Comparison of ENCODE assay signal across 25 cellular contexts in genomic region chr9:91991621-91992435, GRCh38. TPM values are rescaled to one million over a fixed set of nuclear protein-coding genes. Genes with fewer than 3 reads are reported as not detected.
A peak's percentile ranks its signal among the peaks of the same experiment; 100 is the strongest.
DNase-seq lines count a peak whose midpoint lies in the region; TF ChIP-seq lines count a peak whose summit lies in the region.
"Had no signal": no experiment of that assay in that cellular context is flagged by ENCODE, and none has a peak within 500 bp of the region (broad histone marks: within the 10 kb centered on the region; RNA-seq: fewer than 3 reads in every experiment).

No MANE protein-coding gene starts in this region.

- DNase-seq in GM23248 (peak; percentile 60), esophagus muscularis mucosa (ENCODE audit: extremely low spot score) (peak; percentile 50), mesothelial cell of epicardium (ENCODE audit: low spot score in 2 of 2, unreplicated experiment in 2 of 2) (no peak), NCI-H446 (lab: John Stamatoyannopoulos, UW) (no peak), DMS 273 treated with DMSO at 0.1 percent for 48 hours (lab: John Stamatoyannopoulos, UW) (no peak), RWPE1 (ENCODE audit: low spot score) (no peak), DMS53 treated with DMSO at 0.1 percent for 48 hours (lab: John Stamatoyannopoulos, UW; ENCODE audit: unreplicated experiment) (no peak)
- DNase-seq: activated CD4-positive, alpha-beta T cell treated with anti-CD3 and anti-CD28 coated beads, Interleukin-2, amount 50 U/mL, for 4 hours; activated gamma-delta T cell; amniotic stem cell; caudate nucleus; H7; head of caudate nucleus; KBM-7; NCI-H1694 treated with DMSO at 0.1 percent for 48 hours; NCI-H748 treated with DMSO at 0.1 percent for 48 hours; OCI-M1; SIG-M5; stimulated activated CD4-positive, alpha-beta T cell treated with anti-CD3 and anti-CD28 coated beads, Interleukin-12 subunit alpha, Interleukin-12 subunit beta, amount 100 ng/mL, for 4 hours; stomach; WERI-Rb-1 had no signal

- no peaks in the 10 kb centered on the region for H3K9me2 ChIP-seq in GM23248 (ENCODE audit: insufficient read depth)

- no peaks in the 10 kb centered on the region for H3K36me3 Mint-ChIP-seq in mesothelial cell of epicardium

- peak overlapping the region; percentile 37 for H3K27ac Mint-ChIP-seq in mesothelial cell of epicardium
- H3K27ac Mint-ChIP-seq: T-helper 1 cell treated with Interleukin-12 subunit alpha and Interleukin-12 subunit beta and Interleukin-4 antibody, amounts not matched to agents 30 μg/mL and 1 μg/mL, for 36 hours had no signal

- peaks cover 7% of the 10 kb centered on the region for H3K4me1 Mint-ChIP-seq in mesothelial cell of epicardium

- no peak overlapping the region for H3K4me3 Mint-ChIP-seq in mesothelial cell of epicardium
- H3K4me3 Mint-ChIP-seq: T-helper 1 cell treated with Interleukin-12 subunit alpha and Interleukin-12 subunit beta and Interleukin-4 antibody, amounts not matched to agents 30 μg/mL and 1 μg/mL, for 36 hours had no signal

- H2AFZ ChIP-seq in ACC112 (ENCODE audit: low read length, unreplicated experiment): peak overlapping the region; percentile 99
- H2AFZ ChIP-seq in GM23248: peak overlapping the region; percentile 93

- TF ChIP-seq CTCF in esophagus muscularis mucosa (IDR thresholded peaks at IDR 0.05) (no peak), mesothelial cell of epicardium (IDR thresholded peaks at IDR 0.05; ENCODE audit: unreplicated experiment) (no peak), RWPE1 (conservative IDR thresholded peaks at IDR 0.05; ENCODE audit: low read depth) (no peak)

- H3K9ac ChIP-seq in GM23248: peak overlapping the region; percentile 66

- H3K27me3 Mint-ChIP-seq in mesothelial cell of epicardium (ENCODE audit: low read depth): peaks cover 3% of the 10 kb centered on the region

- H3K9me3 ChIP-seq in GM23248 (ENCODE audit: low read depth): no peaks in the 10 kb centered on the region
- no peaks in the 10 kb centered on the region for H3K9me3 ChIP-seq in esophagus muscularis mucosa
- H3K9me3 ChIP-seq: stomach had no signal

- H3K4me2 ChIP-seq in GM23248 (ENCODE audit: unreplicated experiment): peak overlapping the region; percentile 88

- 4% methylated on average over 24 of the region's 24 CpGs for WGBS in GM23248 (ENCODE audit: low coverage in 1 of 2, low lambda C conversion rate in 2 of 2, missing lambda C conversion rate in 2 of 2), 2 experiments
- 60% methylated on average over 24 of the region's 24 CpGs for WGBS in esophagus muscularis mucosa

- H4K20me1 ChIP-seq in GM23248 (ENCODE audit: insufficient read depth): no peaks in the 10 kb centered on the region

- peaks cover 47% of the 10 kb centered on the region for H3K27me3 ChIP-seq in ACC112 (ENCODE audit: insufficient read depth, low read length)
- H3K27me3 ChIP-seq in GM23248 (replicated peaks; ENCODE audit: insufficient read depth): no peaks in the 10 kb centered on the region
- peaks cover 0 to 20% (median 0%) of the 10 kb centered on the region in 4 donors for H3K27me3 ChIP-seq in esophagus muscularis mucosa

- H3K36me3 ChIP-seq in ACC112 (ENCODE audit: insufficient read depth, low read length) (no peaks in the 10 kb centered on the region), GM23248 (ENCODE audit: low read depth) (no peaks in the 10 kb centered on the region), esophagus muscularis mucosa (no peaks in the 10 kb centered on the region)
- H3K36me3 ChIP-seq: stomach, WERI-Rb-1 had no signal

- POLR2A ChIA-PET in RWPE1 (lab: Yijun Ruan, JAX; ENCODE audit: low non-redundant PET): no interaction called here

- intact Hi-C loops in esophagus muscularis mucosa (cut with DNase I): no loop called here

- in situ Hi-C loops in GM23248 (cut with MboI): no loop called here

- H3K79me2 ChIP-seq in ACC112 (ENCODE audit: control insufficient read depth, insufficient read depth, low read length, unreplicated experiment): no peaks in the 10 kb centered on the region
- no peaks in the 10 kb centered on the region for H3K79me2 ChIP-seq in GM23248 (ENCODE audit: insufficient read depth)

- CTCF ChIA-PET in RWPE1 (lab: Yijun Ruan, JAX): interaction anchor here (0.8 kb wide), 1 partner anchor 10 kb away, joined by 3 read pairs; no protein-coding TSS in a partner anchor

- TF ChIP-seq EP300 in esophagus muscularis mucosa (IDR thresholded peaks at IDR 0.05): no peak

- peaks cover 15% of the 10 kb centered on the region; the same call in 1 of the 2 replicates for H3F3A ChIP-seq in GM23248 (ENCODE audit: insufficient read depth)

- peaks cover 3% of the 10 kb centered on the region for H3K4me1 ChIP-seq in ACC112 (ENCODE audit: control insufficient read depth, insufficient read depth, low read length, unreplicated experiment)
- H3K4me1 ChIP-seq in GM23248 (ENCODE audit: insufficient read depth): peaks cover 4% of the 10 kb centered on the region; the same call in 1 of the 2 replicates
- no peaks in the 10 kb centered on the region for H3K4me1 ChIP-seq in esophagus muscularis mucosa
- H3K4me1 ChIP-seq: stomach had no signal

- H3K27ac ChIP-seq in ACC112 (ENCODE audit: low read depth, low read length) (no peak overlapping the region), GM23248 (peak overlapping the region; percentile 79), esophagus muscularis mucosa (replicated peaks in 1 of 4) (no peak overlapping the region), RWPE1 (no peak overlapping the region)
- H3K27ac ChIP-seq: epithelial cell of prostate, stomach, WERI-Rb-1 had no signal

- peak overlapping the region; percentile 78 for H3K4me3 ChIP-seq in ACC112 (ENCODE audit: low read depth, low read length)
- peak overlapping the region; percentile 71 for H3K4me3 ChIP-seq in GM23248
- peak overlapping the region in 2 of 4 donors; percentile 14 to 21 for H3K4me3 ChIP-seq in esophagus muscularis mucosa
- H3K4me3 ChIP-seq: stomach had no signal

- TF ChIP-seq POLR2A in esophagus muscularis mucosa (IDR thresholded peaks at IDR 0.05; ENCODE audit: low read depth): no peak

- peaks cover 8% of the 10 kb centered on the region for H3K9me3 Mint-ChIP-seq in mesothelial cell of epicardium
- H3K9me3 Mint-ChIP-seq: T-helper 1 cell treated with Interleukin-12 subunit alpha and Interleukin-12 subunit beta and Interleukin-4 antibody, amounts not matched to agents 30 μg/mL and 1 μg/mL, for 36 hours had no signal

RNA-seq across cellular contexts. Expression of gene ROR2, which starts 41.8 kb away (rescaled TPM):
- total RNA-seq in GM23248 (2014; rRNA removed; shearing (Covaris generic)): 8.2 and 12.9 TPM in 2 replicates
- 7.1 and 7.7 TPM in 2 replicates for polyA plus RNA-seq in GM23248 (2016; fragmentation: Nextera tagmentation; extraction: Ambion mirVana)
- total RNA-seq in esophagus muscularis mucosa (10 to 100 TPM; 37.4 to 71.8 (median 59.4) TPM), mesothelial cell of epicardium (36.7 to 41.0 TPM (median 39.7 TPM) in 3 replicates)
- total RNA-seq: A172 had no signal

Comparison
In these comparisons a context has a peak if more than half of its experiments do, and no peak if none do; other contexts are left out.
1. DNase-seq: peak in GM23248 (single experiment) and esophagus muscularis mucosa (single experiment); none in mesothelial cell of epicardium (0 of 2), NCI-H446 (0 of 2), DMS 273 treated with DMSO at 0.1 percent for 48 hours (single experiment), RWPE1 (single experiment) and DMS53 treated with DMSO at 0.1 percent for 48 hours (single experiment).